1 cellular context compared by ENCODE assay signal in genomic region chr4:130077275-130077674, GRCh38.
TF ChIP-seq lines count a peak whose summit lies in the region.

No MANE protein-coding gene starts in this region.

TF ChIP-seq in HepG2, 621 proteins besides CTCF, POLR2A, EP300 and RAD21:
- no peak for TF ChIP-seq AHDC1 (CRISPR knock-in tag; IDR thresholded peaks at IDR 0.05; ENCODE audit: borderline replicate concordance)
- TF ChIP-seq SSRP1 (CRISPR knock-in tag; IDR thresholded peaks at IDR 0.05) = no peak
- TF ChIP-seq KLF9 (CRISPR knock-in tag; IDR thresholded peaks at IDR 0.05; ENCODE audit: low read depth) = no peak
- no peak for TF ChIP-seq MEIS2 (CRISPR knock-in tag; IDR thresholded peaks at IDR 0.05)
- TF ChIP-seq KAT7 (CRISPR knock-in tag; IDR thresholded peaks at IDR 0.05; ENCODE audit: borderline replicate concordance) = no peak
- TF ChIP-seq RFX3 (CRISPR knock-in tag; IDR thresholded peaks at IDR 0.05) = no peak
- no peak for TF ChIP-seq ZGPAT (CRISPR knock-in tag; IDR thresholded peaks at IDR 0.05)
TF ChIP-seq in HepG2: peak in this region for 0.
